1 cellular context compared by ENCODE assay signal in the genomic region with DNA sequence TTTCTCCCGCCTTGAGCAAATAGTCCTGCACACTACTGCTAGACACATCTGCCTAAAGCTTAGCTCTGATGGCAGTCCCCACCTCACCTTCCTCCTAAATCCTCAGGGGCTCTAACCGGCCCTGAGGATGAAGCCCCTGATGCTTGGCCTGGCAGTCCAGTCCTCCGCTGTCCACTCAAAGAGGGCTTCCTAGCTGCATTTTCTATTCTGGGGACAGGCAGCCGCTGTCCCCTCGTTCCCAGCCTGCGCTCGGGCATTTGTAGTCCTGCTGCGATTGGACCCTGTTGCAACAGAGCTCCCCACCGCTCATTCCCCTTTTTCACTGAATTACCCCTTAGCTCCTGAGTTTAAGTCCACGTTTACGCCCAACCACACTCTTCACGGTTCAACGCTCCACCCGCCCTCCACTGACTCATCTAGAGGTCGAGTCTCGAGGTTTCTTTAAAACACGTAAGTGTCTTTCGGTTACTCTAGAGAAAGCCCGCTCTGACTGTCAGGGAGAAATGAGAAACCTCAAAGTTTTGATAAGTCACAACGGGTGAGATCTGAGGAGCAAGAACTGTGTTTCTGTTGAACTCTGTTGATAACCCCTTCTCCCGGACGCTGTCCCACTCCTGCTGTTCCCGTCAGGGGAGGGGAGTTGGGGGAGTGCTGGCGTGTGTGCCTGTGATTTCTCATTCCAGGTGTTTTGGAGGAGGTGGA.
A peak's percentile ranks its signal among the peaks of the same experiment; 100 is the strongest.
TF ChIP-seq lines count a peak whose summit lies in the region.

No MANE protein-coding gene starts in this region.

TF ChIP-seq in K562, 482 proteins besides CTCF, POLR2A, EP300 and RAD21 (continued from another document and continues in another):
- TF ChIP-seq ARID3A (IDR thresholded peaks at IDR 0.05; ENCODE audit: borderline replicate concordance, low read depth, low read length), result no peak
- TF ChIP-seq KDM2B (CRISPR knock-in tag; IDR thresholded peaks at IDR 0.05), result no peak
- TF ChIP-seq SRSF1 (IDR thresholded peaks at IDR 0.05; ENCODE audit: low read depth, low read length), result no peak
- TF ChIP-seq, protein P1, sequence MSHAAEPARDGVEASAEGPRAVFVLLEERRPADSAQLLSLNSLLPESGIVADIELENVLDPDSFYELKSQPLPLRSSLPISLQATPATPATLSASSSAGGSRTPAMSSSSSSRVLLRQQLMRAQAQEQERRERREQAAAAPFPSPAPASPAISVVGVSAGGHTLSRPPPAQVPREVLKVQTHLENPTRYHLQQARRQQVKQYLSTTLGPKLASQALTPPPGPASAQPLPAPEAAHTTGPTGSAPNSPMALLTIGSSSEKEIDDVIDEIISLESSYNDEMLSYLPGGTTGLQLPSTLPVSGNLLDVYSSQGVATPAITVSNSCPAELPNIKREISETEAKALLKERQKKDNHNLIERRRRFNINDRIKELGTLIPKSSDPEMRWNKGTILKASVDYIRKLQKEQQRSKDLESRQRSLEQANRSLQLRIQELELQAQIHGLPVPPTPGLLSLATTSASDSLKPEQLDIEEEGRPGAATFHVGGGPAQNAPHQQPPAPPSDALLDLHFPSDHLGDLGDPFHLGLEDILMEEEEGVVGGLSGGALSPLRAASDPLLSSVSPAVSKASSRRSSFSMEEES (CRISPR knock-in tag; IDR thresholded peaks at IDR 0.05), result no peak
- TF ChIP-seq NELFE (IDR thresholded peaks at IDR 0.05; ENCODE audit: insufficient read depth, insufficient read length), result no peak
- TF ChIP-seq, protein P2, sequence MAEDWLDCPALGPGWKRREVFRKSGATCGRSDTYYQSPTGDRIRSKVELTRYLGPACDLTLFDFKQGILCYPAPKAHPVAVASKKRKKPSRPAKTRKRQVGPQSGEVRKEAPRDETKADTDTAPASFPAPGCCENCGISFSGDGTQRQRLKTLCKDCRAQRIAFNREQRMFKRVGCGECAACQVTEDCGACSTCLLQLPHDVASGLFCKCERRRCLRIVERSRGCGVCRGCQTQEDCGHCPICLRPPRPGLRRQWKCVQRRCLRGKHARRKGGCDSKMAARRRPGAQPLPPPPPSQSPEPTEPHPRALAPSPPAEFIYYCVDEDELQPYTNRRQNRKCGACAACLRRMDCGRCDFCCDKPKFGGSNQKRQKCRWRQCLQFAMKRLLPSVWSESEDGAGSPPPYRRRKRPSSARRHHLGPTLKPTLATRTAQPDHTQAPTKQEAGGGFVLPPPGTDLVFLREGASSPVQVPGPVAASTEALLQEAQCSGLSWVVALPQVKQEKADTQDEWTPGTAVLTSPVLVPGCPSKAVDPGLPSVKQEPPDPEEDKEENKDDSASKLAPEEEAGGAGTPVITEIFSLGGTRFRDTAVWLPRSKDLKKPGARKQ (CRISPR knock-in tag; IDR thresholded peaks at IDR 0.05), result no peak
- TF ChIP-seq, protein P3, sequence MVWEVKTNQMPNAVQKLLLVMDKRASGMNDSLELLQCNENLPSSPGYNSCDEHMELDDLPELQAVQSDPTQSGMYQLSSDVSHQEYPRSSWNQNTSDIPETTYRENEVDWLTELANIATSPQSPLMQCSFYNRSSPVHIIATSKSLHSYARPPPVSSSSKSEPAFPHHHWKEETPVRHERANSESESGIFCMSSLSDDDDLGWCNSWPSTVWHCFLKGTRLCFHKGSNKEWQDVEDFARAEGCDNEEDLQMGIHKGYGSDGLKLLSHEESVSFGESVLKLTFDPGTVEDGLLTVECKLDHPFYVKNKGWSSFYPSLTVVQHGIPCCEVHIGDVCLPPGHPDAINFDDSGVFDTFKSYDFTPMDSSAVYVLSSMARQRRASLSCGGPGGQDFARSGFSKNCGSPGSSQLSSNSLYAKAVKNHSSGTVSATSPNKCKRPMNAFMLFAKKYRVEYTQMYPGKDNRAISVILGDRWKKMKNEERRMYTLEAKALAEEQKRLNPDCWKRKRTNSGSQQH (CRISPR knock-in tag; IDR thresholded peaks at IDR 0.05), result no peak
- peak; percentile 71 for TF ChIP-seq CBFA2T3 (IDR thresholded peaks at IDR 0.05)
- no peak for TF ChIP-seq GATA2 (CRISPR knock-in tag; IDR thresholded peaks at IDR 0.05)
- TF ChIP-seq RAD51 (IDR thresholded peaks at IDR 0.05; ENCODE audit: borderline replicate concordance, low read depth), result no peak
- 0 out of 2 replicates have a peak, but pooled peaks have one; percentile 4 for TF ChIP-seq ZNF76 (CRISPR knock-in tag; IDR thresholded peaks at IDR 0.05; ENCODE audit: borderline replicate concordance)
- no peak for TF ChIP-seq TAL1 (IDR thresholded peaks at IDR 0.05)
- TF ChIP-seq, protein P4, sequence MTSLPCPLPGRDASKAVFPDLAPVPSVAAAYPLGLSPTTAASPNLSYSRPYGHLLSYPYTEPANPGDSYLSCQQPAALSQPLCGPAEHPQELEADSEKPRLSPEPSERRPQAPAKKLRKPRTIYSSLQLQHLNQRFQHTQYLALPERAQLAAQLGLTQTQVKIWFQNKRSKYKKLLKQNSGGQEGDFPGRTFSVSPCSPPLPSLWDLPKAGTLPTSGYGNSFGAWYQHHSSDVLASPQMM (CRISPR knock-in tag; IDR thresholded peaks at IDR 0.05), result no peak
- no peak for TF ChIP-seq MTA1 (IDR thresholded peaks at IDR 0.05; ENCODE audit: borderline replicate concordance)
- 0 out of 2 replicates have a peak, but pooled peaks have one; percentile 32 for TF ChIP-seq RBFOX2 (IDR thresholded peaks at IDR 0.05; ENCODE audit: low read depth, low read length)
- TF ChIP-seq POLR2G (IDR thresholded peaks at IDR 0.05; ENCODE audit: low read depth, low read length), result no peak
- TF ChIP-seq, protein P5, sequence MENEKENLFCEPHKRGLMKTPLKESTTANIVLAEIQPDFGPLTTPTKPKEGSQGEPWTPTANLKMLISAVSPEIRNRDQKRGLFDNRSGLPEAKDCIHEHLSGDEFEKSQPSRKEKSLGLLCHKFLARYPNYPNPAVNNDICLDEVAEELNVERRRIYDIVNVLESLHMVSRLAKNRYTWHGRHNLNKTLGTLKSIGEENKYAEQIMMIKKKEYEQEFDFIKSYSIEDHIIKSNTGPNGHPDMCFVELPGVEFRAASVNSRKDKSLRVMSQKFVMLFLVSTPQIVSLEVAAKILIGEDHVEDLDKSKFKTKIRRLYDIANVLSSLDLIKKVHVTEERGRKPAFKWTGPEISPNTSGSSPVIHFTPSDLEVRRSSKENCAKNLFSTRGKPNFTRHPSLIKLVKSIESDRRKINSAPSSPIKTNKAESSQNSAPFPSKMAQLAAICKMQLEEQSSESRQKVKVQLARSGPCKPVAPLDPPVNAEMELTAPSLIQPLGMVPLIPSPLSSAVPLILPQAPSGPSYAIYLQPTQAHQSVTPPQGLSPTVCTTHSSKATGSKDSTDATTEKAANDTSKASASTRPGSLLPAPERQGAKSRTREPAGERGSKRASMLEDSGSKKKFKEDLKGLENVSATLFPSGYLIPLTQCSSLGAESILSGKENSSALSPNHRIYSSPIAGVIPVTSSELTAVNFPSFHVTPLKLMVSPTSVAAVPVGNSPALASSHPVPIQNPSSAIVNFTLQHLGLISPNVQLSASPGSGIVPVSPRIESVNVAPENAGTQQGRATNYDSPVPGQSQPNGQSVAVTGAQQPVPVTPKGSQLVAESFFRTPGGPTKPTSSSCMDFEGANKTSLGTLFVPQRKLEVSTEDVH (IDR thresholded peaks at IDR 0.05; ENCODE audit: low read depth, partially characterized antibody), result peak; percentile 28
- TF ChIP-seq NEUROD1 (IDR thresholded peaks at IDR 0.05; ENCODE audit: borderline replicate concordance, low read depth, low read length, partially characterized antibody), result peak; percentile 24
- no peak for TF ChIP-seq KLF10 (CRISPR knock-in tag; IDR thresholded peaks at IDR 0.05)
- TF ChIP-seq U2AF2 (optimal IDR thresholded peaks at IDR 0.05; ENCODE audit: low read depth, low read length), result no peak
- TF ChIP-seq JUN (IDR thresholded peaks at IDR 0.05; ENCODE audit: borderline replicate concordance, low read depth, low read length), result peak; percentile 63; the same call in 1 of the 2 replicates
- TF ChIP-seq JUN (CRISPR knock-in tag; IDR thresholded peaks at IDR 0.05; ENCODE audit: borderline replicate concordance), result no peak
- TF ChIP-seq ESRRA (IDR thresholded peaks at IDR 0.05; ENCODE audit: borderline replicate concordance, low read depth), result peak; percentile 54; the same call in 1 of the 2 replicates
- no peak for TF ChIP-seq ZNF780A (CRISPR knock-in tag; IDR thresholded peaks at IDR 0.05)
- 0 out of 2 replicates have a peak, but pooled peaks have one; percentile 40 for TF ChIP-seq TCF7 (IDR thresholded peaks at IDR 0.05; ENCODE audit: borderline replicate concordance)
- TF ChIP-seq SLC30A9 (CRISPR knock-in tag; IDR thresholded peaks at IDR 0.05), result no peak
- no peak for TF ChIP-seq RBM34 (IDR thresholded peaks at IDR 0.05; ENCODE audit: borderline replicate concordance, insufficient read depth, low read length)
- peak; percentile 40; the same call in 1 of the 2 replicates for TF ChIP-seq ARID1B (IDR thresholded peaks at IDR 0.05)
- TF ChIP-seq PRMT5 (CRISPR knock-in tag; IDR thresholded peaks at IDR 0.05), result no peak
- TF ChIP-seq SMARCE1 (IDR thresholded peaks at IDR 0.05), result peak; percentile 77; the same call in 1 of the 2 replicates
- peak; percentile 21 for TF ChIP-seq MEIS2 (IDR thresholded peaks at IDR 0.05; ENCODE audit: partially characterized antibody)
- TF ChIP-seq DIDO1 (tag; IDR thresholded peaks at IDR 0.05; ENCODE audit: low read depth), result no peak
- TF ChIP-seq RNF2 (IDR thresholded peaks at IDR 0.05), result no peak
- TF ChIP-seq, protein P6, sequence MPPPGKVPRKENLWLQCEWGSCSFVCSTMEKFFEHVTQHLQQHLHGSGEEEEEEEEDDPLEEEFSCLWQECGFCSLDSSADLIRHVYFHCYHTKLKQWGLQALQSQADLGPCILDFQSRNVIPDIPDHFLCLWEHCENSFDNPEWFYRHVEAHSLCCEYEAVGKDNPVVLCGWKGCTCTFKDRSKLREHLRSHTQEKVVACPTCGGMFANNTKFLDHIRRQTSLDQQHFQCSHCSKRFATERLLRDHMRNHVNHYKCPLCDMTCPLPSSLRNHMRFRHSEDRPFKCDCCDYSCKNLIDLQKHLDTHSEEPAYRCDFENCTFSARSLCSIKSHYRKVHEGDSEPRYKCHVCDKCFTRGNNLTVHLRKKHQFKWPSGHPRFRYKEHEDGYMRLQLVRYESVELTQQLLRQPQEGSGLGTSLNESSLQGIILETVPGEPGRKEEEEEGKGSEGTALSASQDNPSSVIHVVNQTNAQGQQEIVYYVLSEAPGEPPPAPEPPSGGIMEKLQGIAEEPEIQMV (tag; conservative IDR thresholded peaks at IDR 0.05; ENCODE audit: low read depth), result no peak
- no peak for TF ChIP-seq TRIM24 (IDR thresholded peaks at IDR 0.05)
- TF ChIP-seq TEAD4 (IDR thresholded peaks at IDR 0.05; ENCODE audit: low read length), result no peak
- TF ChIP-seq TEAD4 (CRISPR knock-in tag; IDR thresholded peaks at IDR 0.05; ENCODE audit: borderline replicate concordance), result no peak
- TF ChIP-seq NBN (IDR thresholded peaks at IDR 0.05; ENCODE audit: low read depth), result no peak
- TF ChIP-seq SREBF1 (IDR thresholded peaks at IDR 0.05; ENCODE audit: borderline replicate concordance, low read depth, low read length), result no peak
- TF ChIP-seq CBFA2T2 (conservative IDR thresholded peaks at IDR 0.05), result peak; percentile 46; the same call in 1 of the 2 replicates
- no peak for TF ChIP-seq ZNF431 (CRISPR knock-in tag; IDR thresholded peaks at IDR 0.05)
- TF ChIP-seq RB1 (IDR thresholded peaks at IDR 0.05; ENCODE audit: low read depth), result no peak
- TF ChIP-seq BRCA1 (IDR thresholded peaks at IDR 0.05), result no peak
- TF ChIP-seq BRCA1 (CRISPR knock-in tag; IDR thresholded peaks at IDR 0.05), result no peak
- peak; percentile 27; the same call in 1 of the 2 replicates for TF ChIP-seq PHF8 (IDR thresholded peaks at IDR 0.05; ENCODE audit: borderline replicate concordance, low read length)
- TF ChIP-seq, protein P7, sequence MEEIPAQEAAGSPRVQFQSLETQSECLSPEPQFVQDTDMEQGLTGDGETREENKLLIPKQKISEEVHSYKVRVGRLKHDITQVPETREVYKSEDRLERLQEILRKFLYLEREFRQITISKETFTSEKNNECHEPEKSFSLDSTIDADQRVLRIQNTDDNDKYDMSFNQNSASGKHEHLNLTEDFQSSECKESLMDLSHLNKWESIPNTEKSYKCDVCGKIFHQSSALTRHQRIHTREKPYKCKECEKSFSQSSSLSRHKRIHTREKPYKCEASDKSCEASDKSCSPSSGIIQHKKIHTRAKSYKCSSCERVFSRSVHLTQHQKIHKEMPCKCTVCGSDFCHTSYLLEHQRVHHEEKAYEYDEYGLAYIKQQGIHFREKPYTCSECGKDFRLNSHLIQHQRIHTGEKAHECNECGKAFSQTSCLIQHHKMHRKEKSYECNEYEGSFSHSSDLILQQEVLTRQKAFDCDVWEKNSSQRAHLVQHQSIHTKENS (CRISPR knock-in tag; IDR thresholded peaks at IDR 0.05), result no peak
- TF ChIP-seq MAFK (IDR thresholded peaks at IDR 0.05; ENCODE audit: low read length), result 0 out of 2 replicates have a peak, but pooled peaks have one; percentile 1
- TF ChIP-seq ZNF764 (CRISPR knock-in tag; IDR thresholded peaks at IDR 0.05; ENCODE audit: low read depth), result no peak
- TF ChIP-seq CTBP1 (IDR thresholded peaks at IDR 0.05; ENCODE audit: borderline replicate concordance), result 0 out of 2 replicates have a peak, but pooled peaks have one; percentile 14
- TF ChIP-seq, protein P8, sequence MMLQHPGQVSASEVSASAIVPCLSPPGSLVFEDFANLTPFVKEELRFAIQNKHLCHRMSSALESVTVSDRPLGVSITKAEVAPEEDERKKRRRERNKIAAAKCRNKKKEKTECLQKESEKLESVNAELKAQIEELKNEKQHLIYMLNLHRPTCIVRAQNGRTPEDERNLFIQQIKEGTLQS (IDR thresholded peaks at IDR 0.05), result peak; percentile 68; the same call in 1 of the 2 replicates
- TF ChIP-seq, protein P8 (CRISPR knock-in tag; conservative IDR thresholded peaks at IDR 0.05), result no peak
- no peak for TF ChIP-seq HMBOX1 (IDR thresholded peaks at IDR 0.05)
- TF ChIP-seq RUNX1 (IDR thresholded peaks at IDR 0.05; ENCODE audit: low read depth), result no peak
- TF ChIP-seq GTF2F1 (IDR thresholded peaks at IDR 0.05; ENCODE audit: low read depth, low read length), result no peak
